20 cellular contexts compared by ENCODE assay signal in genomic region chr10:73497623-73498022, GRCh38. TPM values are rescaled to one million over a fixed set of nuclear protein-coding genes. Genes with fewer than 3 reads are reported as not detected.
A peak's percentile ranks its signal among the peaks of the same experiment; 100 is the strongest.
DNase-seq lines count a peak whose midpoint lies in the region; ATAC-seq and TF ChIP-seq lines count a peak whose summit lies in the region.
"Had no signal": no experiment of that assay in that cellular context is flagged by ENCODE, and none has a peak within 500 bp of the region (broad histone marks: within the 10 kb centered on the region; RNA-seq: fewer than 3 reads in every experiment).

No MANE protein-coding gene starts in this region.

- BruUV-seq in PC-9 (replicated peaks; lab: Mats Ljungman, UMichigan) = no TSS peak

- no peak overlapping the region for H2AFZ ChIP-seq in PC-9

- H3K4me1 Mint-ChIP-seq in CD4-positive, alpha-beta memory T cell = peaks cover 43 to 71% (median 58%) of the 10 kb centered on the region in 4 donors
- peaks cover 52% of the 10 kb centered on the region for H3K4me1 Mint-ChIP-seq in central memory CD8-positive, alpha-beta T cell
- H3K4me1 Mint-ChIP-seq in stimulated activated effector memory CD8-positive, alpha-beta T cell treated with anti-CD3 and anti-CD28 coated beads, Interleukin-12 subunit alpha, Interleukin-12 subunit beta, amount 100 ng/mL, for 72 hours = peaks cover 45% of the 10 kb centered on the region

- no peaks in the 10 kb centered on the region for H3K27me3 ChIP-seq in CD4-positive, alpha-beta memory T cell (ENCODE audit: insufficient read depth, low read length)
- H3K27me3 ChIP-seq in PC-9 (ENCODE audit: insufficient read depth, low read depth) = no peaks in the 10 kb centered on the region
- H3K27me3 ChIP-seq: MG63, SJSA1 had no signal

- no peaks in the 10 kb centered on the region for H3K9me2 ChIP-seq in PC-9 (ENCODE audit: insufficient read depth)

- no peaks in the 10 kb centered on the region for H3K9me3 Mint-ChIP-seq in CD4-positive, alpha-beta memory T cell
- no peaks in the 10 kb centered on the region for H3K9me3 Mint-ChIP-seq in central memory CD8-positive, alpha-beta T cell
- H3K9me3 Mint-ChIP-seq in stimulated activated effector memory CD8-positive, alpha-beta T cell treated with anti-CD3 and anti-CD28 coated beads, Interleukin-12 subunit alpha, Interleukin-12 subunit beta, amount 100 ng/mL, for 72 hours = no peaks in the 10 kb centered on the region

- peaks cover 25% of the 10 kb centered on the region for H3K79me2 ChIP-seq in PC-9 (ENCODE audit: low read depth)

- peaks cover 5 to 10% of the 10 kb centered on the region in 2 donors for H3K36me3 Mint-ChIP-seq in CD4-positive, alpha-beta memory T cell
- H3K36me3 Mint-ChIP-seq in central memory CD8-positive, alpha-beta T cell (ENCODE audit: insufficient read depth) = peaks cover 7% of the 10 kb centered on the region
- peaks cover 19% of the 10 kb centered on the region for H3K36me3 Mint-ChIP-seq in stimulated activated effector memory CD8-positive, alpha-beta T cell treated with anti-CD3 and anti-CD28 coated beads, Interleukin-12 subunit alpha, Interleukin-12 subunit beta, amount 100 ng/mL, for 72 hours

- no peaks in the 10 kb centered on the region for H3K27me3 Mint-ChIP-seq in CD4-positive, alpha-beta memory T cell
- no peaks in the 10 kb centered on the region for H3K27me3 Mint-ChIP-seq in central memory CD8-positive, alpha-beta T cell

- peak overlapping the region in 1 of 8 donors; percentile 32 for H3K4me3 Mint-ChIP-seq in CD4-positive, alpha-beta memory T cell
- H3K4me3 Mint-ChIP-seq in central memory CD8-positive, alpha-beta T cell = no peak overlapping the region
- no peak overlapping the region for H3K4me3 Mint-ChIP-seq in stimulated activated effector memory CD8-positive, alpha-beta T cell treated with anti-CD3 and anti-CD28 coated beads, Interleukin-12 subunit alpha, Interleukin-12 subunit beta, amount 100 ng/mL, for 72 hours

- no peaks in the 10 kb centered on the region for H3K9me3 ChIP-seq in CD4-positive, alpha-beta memory T cell (ENCODE audit: control insufficient read depth in 1 of 2, low read length in 2 of 2)
- no peaks in the 10 kb centered on the region for H3K9me3 ChIP-seq in PC-9 (ENCODE audit: insufficient read depth, low read depth)
- H3K9me3 ChIP-seq: HAP-1, MG63, SJSA1 had no signal

- no peak for DNase-seq in CD4-positive, alpha-beta memory T cell
- no peak for DNase-seq in PC-9
- no peak for DNase-seq in central memory CD8-positive, alpha-beta T cell (ENCODE audit: low spot score in 2 of 2)
- peak in 1 of 2 donors; percentile 41 for DNase-seq in stimulated activated effector memory CD8-positive, alpha-beta T cell treated with anti-CD3 and anti-CD28 coated beads, Interleukin-12 subunit alpha, Interleukin-12 subunit beta, amount 100 ng/mL, for 72 hours (ENCODE audit: low spot score in 2 of 2)
- no peak for DNase-seq in NCI-H146 (lab: John Stamatoyannopoulos, UW)
- no peak for DNase-seq in activated naive CD4-positive, alpha-beta T cell treated with Interleukin-2 at 50 U/mL for 16 hours
- no peak for DNase-seq in UCSD-AML1 (lab: John Stamatoyannopoulos, UW; ENCODE audit: unreplicated experiment)
- DNase-seq: AML-193, DMS153, GF-D8, Kasumi-1, MG63, NCI-H1092, NCI-H1436 treated with DMSO at 0.1 percent for 48 hours, NCI-H2029 treated with DMSO at 0.1 percent for 48 hours, NCI-H2171, NCI-H526 had no signal

- no peak for TF ChIP-seq CTCF in PC-9 (conservative IDR thresholded peaks at IDR 0.05)

- intact Hi-C loops in CD4-positive, alpha-beta memory T cell (cut with micrococcal nuclease) = loop anchor here (2.0 to 10.0 kb wide), 5 partner anchors 127 to 1133 kb away; partner anchors contain the start of genes ECD and FAM149B1
- intact Hi-C loops in PC-9 (cut with micrococcal nuclease; ENCODE audit: unreplicated experiment) = no loop called here

- CTCF ChIA-PET in CD4-positive, alpha-beta memory T cell (lab: Charles Lee; ENCODE audit: partially characterized antibody) = interaction anchor here (1.0 kb wide), 1 partner anchor 31 kb away, joined by 3 read pairs; no protein-coding TSS in a partner anchor
- CTCF ChIA-PET in PC-9 (lab: Charles Lee) = no interaction called here

- peaks cover 52% of the 10 kb centered on the region for H3K4me1 ChIP-seq in CD4-positive, alpha-beta memory T cell (ENCODE audit: insufficient read depth, low read length)
- H3K4me1 ChIP-seq in PC-9 (replicated peaks; ENCODE audit: insufficient read depth) = peaks cover 32% of the 10 kb centered on the region

- H4K20me1 ChIP-seq in PC-9 (ENCODE audit: insufficient read depth) = no peaks in the 10 kb centered on the region

- H3K4me2 ChIP-seq in PC-9 = peak overlapping the region; percentile 95

- H3K4me3 ChIP-seq in CD4-positive, alpha-beta memory T cell (ENCODE audit: low read length in 2 of 2) = no peak overlapping the region
- H3K4me3 ChIP-seq in PC-9 = no peak overlapping the region
- H3K4me3 ChIP-seq: GM12878, HAP-1, MG63, SJSA1 had no signal

- H3K27ac ChIP-seq in CD4-positive, alpha-beta memory T cell (ENCODE audit: low read depth, low read length) = no peak overlapping the region
- no peak overlapping the region for H3K27ac ChIP-seq in PC-9
- H3K27ac ChIP-seq: SJSA1 had no signal

- POLR2A ChIA-PET in CD4-positive, alpha-beta memory T cell (lab: Charles Lee; ENCODE audit: partially characterized antibody) = interaction anchor here (1.0 kb wide), 1 partner anchor 139 kb away, joined by 3 read pairs; the partner anchor contains the start of gene CFAP70
- POLR2A ChIA-PET in PC-9 (lab: Charles Lee; ENCODE audit: unreplicated experiment) = no interaction called here

- H3K36me3 ChIP-seq in CD4-positive, alpha-beta memory T cell (ENCODE audit: insufficient read depth, low read length) = no peaks in the 10 kb centered on the region
- no peaks in the 10 kb centered on the region for H3K36me3 ChIP-seq in PC-9 (ENCODE audit: low read depth)
- H3K36me3 ChIP-seq: HAP-1 had no signal

- ATAC-seq in central memory CD8-positive, alpha-beta T cell (replicated peaks; ENCODE audit: extremely low read depth, poor library complexity, severe bottlenecking) = no peak
- no peak for ATAC-seq in stimulated activated effector memory CD8-positive, alpha-beta T cell treated with anti-CD3 and anti-CD28 coated beads, Interleukin-12 subunit alpha, Interleukin-12 subunit beta, amount 100 ng/mL, for 72 hours
- ATAC-seq: GM12878 had no signal

- peak overlapping the region in 6 of 7 donors; percentile 1 to 87 (median 60) for H3K27ac Mint-ChIP-seq in CD4-positive, alpha-beta memory T cell
- peak overlapping the region; percentile 67 for H3K27ac Mint-ChIP-seq in central memory CD8-positive, alpha-beta T cell (ENCODE audit: low read depth)
- peak overlapping the region; percentile 92 for H3K27ac Mint-ChIP-seq in stimulated activated effector memory CD8-positive, alpha-beta T cell treated with anti-CD3 and anti-CD28 coated beads, Interleukin-12 subunit alpha, Interleukin-12 subunit beta, amount 100 ng/mL, for 72 hours

- H3F3A ChIP-seq in PC-9 (ENCODE audit: insufficient read depth, low read depth) = peaks cover 41% of the 10 kb centered on the region

RNA-seq across cellular contexts. Expression of gene PPP3CB, which starts 1.8 kb away (rescaled TPM):
- total RNA-seq in CD4-positive, alpha-beta memory T cell = 10 to 100 TPM; 47.4 to 48.1 TPM
- 1 to 10 TPM; 8.9 to 9.6 TPM for polyA plus RNA-seq in CD4-positive, alpha-beta memory T cell
- 28.8 and 34.0 TPM in 2 replicates for total RNA-seq in PC-9 (2021)
